In genomic region chr20:33626190-33626589, GRCh38 we compare ENCODE assay signal across 17 cellular contexts. TPM values are rescaled to one million over a fixed set of nuclear protein-coding genes. Genes with fewer than 3 reads are reported as not detected.
DNase-seq lines count a peak whose midpoint lies in the region; ATAC-seq, FAIRE-seq and TF ChIP-seq lines count a peak whose summit lies in the region.
"Had no signal": no experiment of that assay in that cellular context is flagged by ENCODE, and none has a peak within 500 bp of the region (broad histone marks: within the 10 kb centered on the region; RNA-seq: fewer than 3 reads in every experiment).

No MANE protein-coding gene starts in this region.

- BruUV-seq in HepG2 (replicated peaks; lab: Mats Ljungman, UMichigan), result no TSS peak

- CTCF ChIA-PET in HepG2 (lab: Yijun Ruan, JAX; ENCODE audit: low intra/inter-chr PET ratio, low total read pairs), result no interaction called here

- no peak overlapping the region for H3K9ac ChIP-seq in HepG2 (ENCODE audit: insufficient read depth, low read depth, low read length)
- H3K9ac ChIP-seq: BLaER1 treated with 17β-estradiol and CSF1 and Interleukin-3, amounts not matched to agents 10 nM and 100 nM had no signal

- TF ChIP-seq RAD21 in HepG2 (CRISPR knock-in tag; IDR thresholded peaks at IDR 0.05), result no peak

- no peak for FAIRE-seq in HepG2 (lab: Jason Lieb, UNC)
- FAIRE-seq: D721Med, GM12892 had no signal

- H3K4me2 ChIP-seq in HepG2 (ENCODE audit: low read depth, low read length), result no peak overlapping the region
- H3K4me2 ChIP-seq: BLaER1 treated with 17β-estradiol and CSF1 and Interleukin-3, amounts not matched to agents 10 nM and 100 nM; GM23338 had no signal

- peak overlapping the region; percentile 42 to 66 for H3K4me3 Mint-ChIP-seq in effector memory CD8-positive, alpha-beta T cell
- H3K4me3 Mint-ChIP-seq: CD4-positive, CD25-positive, alpha-beta regulatory T cell; GM23338 had no signal

- no peaks in the 10 kb centered on the region for H4K20me1 ChIP-seq in HepG2 (ENCODE audit: insufficient read depth, low read length)

- H3K27me3 ChIP-seq in HepG2 (ENCODE audit: control insufficient read depth in 1 of 2, insufficient read depth in 2 of 2, low read length in 2 of 2) (no peaks in the 10 kb centered on the region), right lobe of liver (no peaks in the 10 kb centered on the region), upper lobe of right lung (no peaks in the 10 kb centered on the region)
- H3K27me3 ChIP-seq: BLaER1 treated with 17β-estradiol and CSF1 and Interleukin-3, amounts not matched to agents 10 nM and 100 nM had no signal

- TF ChIP-seq POLR2A in HepG2 (IDR thresholded peaks at IDR 0.05; ENCODE audit: insufficient read depth in 1 of 2, low read depth in 2 of 2, low read length in 2 of 2) (no peak), right lobe of liver (IDR thresholded peaks at IDR 0.05) (no peak)

- no peaks in the 10 kb centered on the region for H3K9me3 ChIP-seq in HepG2 (ENCODE audit: low read length)
- no peaks in the 10 kb centered on the region for H3K9me3 ChIP-seq in right lobe of liver
- no peaks in the 10 kb centered on the region for H3K9me3 ChIP-seq in upper lobe of right lung
- H3K9me3 ChIP-seq: BLaER1 treated with 17β-estradiol and CSF1 and Interleukin-3, amounts not matched to agents 10 nM and 100 nM had no signal

- 98% methylated on average over 4 of the region's 4 CpGs for WGBS in HepG2 (ENCODE audit: low lambda C conversion rate)
- WGBS in right lobe of liver (ENCODE audit: insufficient coverage, low coverage, low lambda C conversion rate, missing lambda C conversion rate), result 98% methylated on average over 4 of the region's 4 CpGs

- DNase-seq in HepG2 (ENCODE audit: low spot score), result no peak
- DNase-seq in right lobe of liver, result no peak
- no peak for DNase-seq in effector memory CD8-positive, alpha-beta T cell
- no peak for DNase-seq in activated naive CD4-positive, alpha-beta T cell treated with Interleukin-2 at 50 U/mL for 16 hours
- no peak for DNase-seq in upper lobe of right lung
- DNase-seq: 8988T; ACHN; CD4-positive, CD25-positive, alpha-beta regulatory T cell; DMS153; DMS79 treated with DMSO at 0.1 percent for 48 hours; GDM1; H7; IMR-90 had no signal

- intact Hi-C loops in HepG2 (cut with micrococcal nuclease; ENCODE audit: unreplicated experiment), result no loop called here
- intact Hi-C loops in right lobe of liver (cut with DNase I), result no loop called here
- intact Hi-C loops in upper lobe of right lung (cut with DNase I), result no loop called here

- H3K36me3 Mint-ChIP-seq in effector memory CD8-positive, alpha-beta T cell (ENCODE audit: insufficient read depth), result peaks cover 33% of the 10 kb centered on the region

- ATAC-seq in HepG2, result no peak
- no peak for ATAC-seq in right lobe of liver
- ATAC-seq in effector memory CD8-positive, alpha-beta T cell (replicated peaks), result no peak
- ATAC-seq in upper lobe of right lung, result no peak
- ATAC-seq: GM23338 had no signal

- H3K4me1 ChIP-seq in HepG2 (ENCODE audit: insufficient read depth, low read length), result no peaks in the 10 kb centered on the region
- H3K4me1 ChIP-seq in right lobe of liver, result no peaks in the 10 kb centered on the region
- no peaks in the 10 kb centered on the region for H3K4me1 ChIP-seq in upper lobe of right lung

- H2AFZ ChIP-seq in HepG2 (ENCODE audit: low read length), result no peak overlapping the region
- H2AFZ ChIP-seq: GM23338 had no signal

- no peak overlapping the region for H3K4me3 ChIP-seq in HepG2 (replicated peaks in 1 of 3; ENCODE audit: insufficient read depth in 1 of 3, low read depth in 2 of 3, low read length in 3 of 3)
- no peak overlapping the region for H3K4me3 ChIP-seq in right lobe of liver
- no peak overlapping the region for H3K4me3 ChIP-seq in upper lobe of right lung
- H3K4me3 ChIP-seq: BLaER1 treated with 17β-estradiol and CSF1 and Interleukin-3, amounts not matched to agents 10 nM and 100 nM; GM23338 had no signal

- no peaks in the 10 kb centered on the region for H3K9me3 Mint-ChIP-seq in effector memory CD8-positive, alpha-beta T cell
- H3K9me3 Mint-ChIP-seq: GM23338 had no signal

- peaks cover 21 to 22% of the 10 kb centered on the region in 2 donors for H3K4me1 Mint-ChIP-seq in effector memory CD8-positive, alpha-beta T cell (ENCODE audit: low read depth in 2 of 2)
- H3K4me1 Mint-ChIP-seq: GM23338 had no signal

- H3K27ac ChIP-seq in HepG2 (ENCODE audit: extremely low read length, insufficient read depth, low read length) (no peak overlapping the region), right lobe of liver (no peak overlapping the region), upper lobe of right lung (no peak overlapping the region)
- H3K27ac ChIP-seq: BLaER1 treated with 17β-estradiol and CSF1 and Interleukin-3, amounts not matched to agents 10 nM and 100 nM had no signal

- peaks cover 27 to 73% of the 10 kb centered on the region in 2 experiments for H3K36me3 ChIP-seq in HepG2 (replicated peaks in 1 of 2; ENCODE audit: control insufficient read depth in 1 of 2, insufficient read depth in 2 of 2, low read length in 2 of 2)
- peaks cover 0 to 38% (median 4%) of the 10 kb centered on the region in 4 donors for H3K36me3 ChIP-seq in right lobe of liver
- H3K36me3 ChIP-seq in upper lobe of right lung, result peaks cover 86% of the 10 kb centered on the region

- in situ Hi-C loops in HepG2 (cut with HindIII; ENCODE audit: extremely low pct_ligation_motif_present, low pct_unique_long_range_greater_than_20kb), result no loop called here

- peak overlapping the region; percentile 90 to 91 for H3K27ac Mint-ChIP-seq in effector memory CD8-positive, alpha-beta T cell
- H3K27ac Mint-ChIP-seq: GM23338 had no signal

- TF ChIP-seq EP300 in HepG2 (IDR thresholded peaks at IDR 0.05; ENCODE audit: low read depth in 2 of 2, low read length in 2 of 2), result no peak
- no peak for TF ChIP-seq EP300 in HepG2 (CRISPR knock-in tag; IDR thresholded peaks at IDR 0.05; ENCODE audit: borderline replicate concordance)

- TF ChIP-seq CTCF in HepG2 (CRISPR knock-in tag; IDR thresholded peaks at IDR 0.05) (no peak), right lobe of liver (IDR thresholded peaks at IDR 0.05) (no peak), upper lobe of right lung (IDR thresholded peaks at IDR 0.05) (no peak)

- no peaks in the 10 kb centered on the region for H3K27me3 Mint-ChIP-seq in effector memory CD8-positive, alpha-beta T cell
- H3K27me3 Mint-ChIP-seq: CD4-positive, CD25-positive, alpha-beta regulatory T cell had no signal

- POLR2A ChIA-PET in HepG2 (lab: Yijun Ruan, JAX), result no interaction called here

- no peaks in the 10 kb centered on the region for H3K79me2 ChIP-seq in HepG2 (ENCODE audit: insufficient read depth, low read length)

RNA-seq across cellular contexts. Expression of gene C20orf144, which starts 35.9 kb away (rescaled TPM):
- total RNA-seq in HepG2 (2016; rRNA removed; fragmentation: Illumina TruSeq; extraction: Trizol) (0.09 and 0.14 TPM in 2 replicates), right lobe of liver (under 1 TPM in 1 of 6 experiments, not detected in 5; 0.18 TPM), upper lobe of right lung (0.23 TPM)
- 0.30 and 0.35 TPM in 2 replicates for total RNA-seq in HepG2 (2016; cell fraction: cytosol; rRNA removed; fragmentation: Illumina TruSeq; extraction: Trizol; ENCODE audit: low read depth)
- total RNA-seq in HepG2 (2016; cell fraction: insoluble cytoplasmic fraction; rRNA removed; fragmentation: Illumina TruSeq; extraction: Trizol), result 0.11 TPM in 1 of 2 replicates, not detected in the other
- 0.37 and 0.38 TPM in 2 replicates for total RNA-seq in HepG2 (2016; cell fraction: membrane; rRNA removed; fragmentation: Illumina TruSeq; extraction: Trizol)
- 0.31 and 0.37 TPM in 2 replicates for total RNA-seq in HepG2 (2016; cell fraction: nucleus; rRNA removed; fragmentation: Illumina TruSeq; extraction: Trizol)
- polyA plus RNA-seq in HepG2 (2011; rRNA removed), result 0.16 TPM in 2 replicates
- polyA plus RNA-seq in HepG2 (2011; cell fraction: cytosol; rRNA removed), result 0.17 and 0.29 TPM in 2 replicates
- polyA plus RNA-seq in HepG2 (2011; cell fraction: nucleus; rRNA removed), result 0.18 and 0.24 TPM in 2 replicates
- polyA plus RNA-seq in HepG2 (2012), result 0.21 and 0.32 TPM in 2 replicates
- polyA plus RNA-seq in HepG2 (2016; cell fraction: cytosol; fragmentation: Illumina TruSeq; extraction: Trizol; ENCODE audit: low read depth), result 0.12 and 0.15 TPM in 2 replicates
- 0.20 and 0.21 TPM in 2 replicates for polyA plus RNA-seq in HepG2 (2016; cell fraction: insoluble cytoplasmic fraction; fragmentation: Illumina TruSeq; extraction: Trizol; ENCODE audit: low read depth)
- polyA plus RNA-seq in HepG2 (2016; cell fraction: membrane; fragmentation: Illumina TruSeq; extraction: Trizol; ENCODE audit: low read depth), result 0.27 and 0.39 TPM in 2 replicates
- not detected in 2 replicates for polyA plus RNA-seq in HepG2 (2016; cell fraction: nucleus; fragmentation: Illumina TruSeq; extraction: Trizol; ENCODE audit: insufficient read depth, low read depth)
- 0.58 TPM in 1 of 2 replicates, not detected in the other for polyA minus RNA-seq in HepG2 (2011; rRNA and poly(A)+ RNA removed; ENCODE audit: low replicate concordance)
- not detected in 2 replicates for polyA minus RNA-seq in HepG2 (2011; cell fraction: cytosol; rRNA and poly(A)+ RNA removed)
- 0.26 TPM in 1 of 2 replicates, not detected in the other for polyA minus RNA-seq in HepG2 (2011; cell fraction: nucleus; rRNA and poly(A)+ RNA removed)
- total RNA-seq: CD4-positive, CD25-positive, alpha-beta regulatory T cell; H7 had no signal

RNA-seq across cellular contexts. Expression of gene ACTL10, which starts 40.6 kb away (rescaled TPM):
- total RNA-seq in HepG2 (2016; rRNA removed; fragmentation: Illumina TruSeq; extraction: Trizol), result not detected in 2 replicates
- not detected in 2 replicates for total RNA-seq in HepG2 (2016; cell fraction: cytosol; rRNA removed; fragmentation: Illumina TruSeq; extraction: Trizol; ENCODE audit: low read depth)
- total RNA-seq in HepG2 (2016; cell fraction: insoluble cytoplasmic fraction; rRNA removed; fragmentation: Illumina TruSeq; extraction: Trizol), result not detected in 2 replicates
- total RNA-seq in HepG2 (2016; cell fraction: membrane; rRNA removed; fragmentation: Illumina TruSeq; extraction: Trizol), result not detected in 2 replicates
- not detected in 2 replicates for total RNA-seq in HepG2 (2016; cell fraction: nucleus; rRNA removed; fragmentation: Illumina TruSeq; extraction: Trizol)
- polyA plus RNA-seq in HepG2 (2011; rRNA removed), result not detected in 2 replicates
- polyA plus RNA-seq in HepG2 (2011; cell fraction: cytosol; rRNA removed), result not detected in 2 replicates
- polyA plus RNA-seq in HepG2 (2011; cell fraction: nucleus; rRNA removed), result not detected in 2 replicates
- 0.11 and 0.12 TPM in 2 replicates for polyA plus RNA-seq in HepG2 (2012)
- polyA plus RNA-seq in HepG2 (2016; cell fraction: cytosol; fragmentation: Illumina TruSeq; extraction: Trizol; ENCODE audit: low read depth), result not detected in 2 replicates
- polyA plus RNA-seq in HepG2 (2016; cell fraction: insoluble cytoplasmic fraction; fragmentation: Illumina TruSeq; extraction: Trizol; ENCODE audit: low read depth), result not detected in 2 replicates
- not detected in 2 replicates for polyA plus RNA-seq in HepG2 (2016; cell fraction: membrane; fragmentation: Illumina TruSeq; extraction: Trizol; ENCODE audit: low read depth)
- polyA plus RNA-seq in HepG2 (2016; cell fraction: nucleus; fragmentation: Illumina TruSeq; extraction: Trizol; ENCODE audit: insufficient read depth, low read depth), result not detected in 2 replicates
- polyA minus RNA-seq in HepG2 (2011; rRNA and poly(A)+ RNA removed; ENCODE audit: low replicate concordance), result 0.12 and 3.5 TPM in 2 replicates
- not detected in 2 replicates for polyA minus RNA-seq in HepG2 (2011; cell fraction: cytosol; rRNA and poly(A)+ RNA removed)
- not detected in 2 replicates for polyA minus RNA-seq in HepG2 (2011; cell fraction: nucleus; rRNA and poly(A)+ RNA removed)
- 1 to 10 TPM in 1 of 6 experiments, under 1 TPM in 4, not detected in 1; 0.20 to 1.1 (median 0.56) TPM for total RNA-seq in right lobe of liver
- total RNA-seq in upper lobe of right lung, result 1.3 TPM

RNA-seq across cellular contexts. Expression of gene NECAB3, which starts 48.0 kb away (rescaled TPM):
- 26.4 and 61.5 TPM in 2 replicates for total RNA-seq in HepG2 (2016; rRNA removed; fragmentation: Illumina TruSeq; extraction: Trizol)
- 43.9 and 46.0 TPM in 2 replicates for total RNA-seq in HepG2 (2016; cell fraction: cytosol; rRNA removed; fragmentation: Illumina TruSeq; extraction: Trizol; ENCODE audit: low read depth)
- total RNA-seq in HepG2 (2016; cell fraction: insoluble cytoplasmic fraction; rRNA removed; fragmentation: Illumina TruSeq; extraction: Trizol), result 23.2 and 62.1 TPM in 2 replicates
- 62.7 and 67.8 TPM in 2 replicates for total RNA-seq in HepG2 (2016; cell fraction: membrane; rRNA removed; fragmentation: Illumina TruSeq; extraction: Trizol)
- 71.4 and 86.1 TPM in 2 replicates for total RNA-seq in HepG2 (2016; cell fraction: nucleus; rRNA removed; fragmentation: Illumina TruSeq; extraction: Trizol)
- polyA plus RNA-seq in HepG2 (2011; rRNA removed), result 65.5 and 81.8 TPM in 2 replicates
- polyA plus RNA-seq in HepG2 (2011; cell fraction: cytosol; rRNA removed), result 30.3 and 70.4 TPM in 2 replicates
- polyA plus RNA-seq in HepG2 (2011; cell fraction: nucleus; rRNA removed), result 585 and 688 TPM in 2 replicates
- polyA plus RNA-seq in HepG2 (2012), result 32.0 and 41.2 TPM in 2 replicates
- 18.6 and 21.1 TPM in 2 replicates for polyA plus RNA-seq in HepG2 (2016; cell fraction: cytosol; fragmentation: Illumina TruSeq; extraction: Trizol; ENCODE audit: low read depth)
- 21.8 and 29.6 TPM in 2 replicates for polyA plus RNA-seq in HepG2 (2016; cell fraction: insoluble cytoplasmic fraction; fragmentation: Illumina TruSeq; extraction: Trizol; ENCODE audit: low read depth)
- 29.2 TPM in 2 replicates for polyA plus RNA-seq in HepG2 (2016; cell fraction: membrane; fragmentation: Illumina TruSeq; extraction: Trizol; ENCODE audit: low read depth)
- 161 and 163 TPM in 2 replicates for polyA plus RNA-seq in HepG2 (2016; cell fraction: nucleus; fragmentation: Illumina TruSeq; extraction: Trizol; ENCODE audit: insufficient read depth, low read depth)
- 148 and 154 TPM in 2 replicates for polyA minus RNA-seq in HepG2 (2011; rRNA and poly(A)+ RNA removed; ENCODE audit: low replicate concordance)
- polyA minus RNA-seq in HepG2 (2011; cell fraction: cytosol; rRNA and poly(A)+ RNA removed), result 27.1 and 33.2 TPM in 2 replicates
- polyA minus RNA-seq in HepG2 (2011; cell fraction: nucleus; rRNA and poly(A)+ RNA removed), result 103 and 112 TPM in 2 replicates
- total RNA-seq in right lobe of liver, result 10 to 100 TPM; 13.2 to 21.9 (median 19.2) TPM
- 56.2 TPM for total RNA-seq in upper lobe of right lung

RNA-seq across cellular contexts. Expression of gene E2F1, which starts 60.0 kb away (rescaled TPM):
- total RNA-seq in HepG2 (2016; rRNA removed; fragmentation: Illumina TruSeq; extraction: Trizol) (25.3 and 39.4 TPM in 2 replicates), right lobe of liver (1 to 10 TPM in 2 of 6 experiments, under 1 TPM in 4; 0.24 to 8.8 (median 0.77) TPM), upper lobe of right lung (2.4 TPM)
- total RNA-seq in HepG2 (2016; cell fraction: cytosol; rRNA removed; fragmentation: Illumina TruSeq; extraction: Trizol; ENCODE audit: low read depth), result 23.5 and 26.5 TPM in 2 replicates
- total RNA-seq in HepG2 (2016; cell fraction: insoluble cytoplasmic fraction; rRNA removed; fragmentation: Illumina TruSeq; extraction: Trizol), result 22.9 and 41.6 TPM in 2 replicates
- total RNA-seq in HepG2 (2016; cell fraction: membrane; rRNA removed; fragmentation: Illumina TruSeq; extraction: Trizol), result 49.7 and 51.9 TPM in 2 replicates
- 29.5 and 34.7 TPM in 2 replicates for total RNA-seq in HepG2 (2016; cell fraction: nucleus; rRNA removed; fragmentation: Illumina TruSeq; extraction: Trizol)
- polyA plus RNA-seq in HepG2 (2011; rRNA removed), result 22.5 and 25.5 TPM in 2 replicates
- polyA plus RNA-seq in HepG2 (2011; cell fraction: cytosol; rRNA removed), result 14.5 and 25.4 TPM in 2 replicates
- polyA plus RNA-seq in HepG2 (2011; cell fraction: nucleus; rRNA removed), result 50.7 and 66.4 TPM in 2 replicates
- polyA plus RNA-seq in HepG2 (2012), result 14.4 and 23.5 TPM in 2 replicates
- 39.6 and 41.6 TPM in 2 replicates for polyA plus RNA-seq in HepG2 (2016; cell fraction: cytosol; fragmentation: Illumina TruSeq; extraction: Trizol; ENCODE audit: low read depth)
- polyA plus RNA-seq in HepG2 (2016; cell fraction: insoluble cytoplasmic fraction; fragmentation: Illumina TruSeq; extraction: Trizol; ENCODE audit: low read depth), result 32.3 and 37.3 TPM in 2 replicates
- polyA plus RNA-seq in HepG2 (2016; cell fraction: membrane; fragmentation: Illumina TruSeq; extraction: Trizol; ENCODE audit: low read depth), result 56.5 and 59.4 TPM in 2 replicates
- polyA plus RNA-seq in HepG2 (2016; cell fraction: nucleus; fragmentation: Illumina TruSeq; extraction: Trizol; ENCODE audit: insufficient read depth, low read depth), result 97.6 and 106 TPM in 2 replicates
- 35.0 and 64.5 TPM in 2 replicates for polyA minus RNA-seq in HepG2 (2011; rRNA and poly(A)+ RNA removed; ENCODE audit: low replicate concordance)
- 7.4 and 10.7 TPM in 2 replicates for polyA minus RNA-seq in HepG2 (2011; cell fraction: cytosol; rRNA and poly(A)+ RNA removed)
- 8.0 and 10.6 TPM in 2 replicates for polyA minus RNA-seq in HepG2 (2011; cell fraction: nucleus; rRNA and poly(A)+ RNA removed)
